ENCODE assay signal across 1 cellular context in the genomic region with DNA sequence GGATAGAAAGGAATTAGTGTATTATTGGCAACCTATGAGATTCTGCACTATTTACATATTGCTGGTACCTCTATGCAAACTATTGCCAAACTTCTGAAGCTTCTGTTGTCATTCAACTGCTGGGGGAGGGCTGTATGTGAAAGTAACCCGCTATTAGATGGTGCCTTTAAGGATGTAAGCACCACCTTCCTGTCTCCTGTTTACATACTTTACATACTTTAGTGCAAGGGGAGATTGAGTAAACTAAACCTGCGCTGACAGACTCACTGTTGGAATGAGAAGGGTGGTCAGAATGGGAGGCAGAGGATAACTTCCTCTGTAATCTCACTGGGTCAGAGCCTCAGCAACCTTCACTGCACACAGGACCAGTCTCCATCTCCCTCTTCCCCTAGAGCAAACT.
TF ChIP-seq lines count a peak whose summit lies in the region.

No MANE protein-coding gene starts in this region.

TF ChIP-seq in HepG2, 621 proteins besides CTCF, POLR2A, EP300 and RAD21 (continued from another document and continues in another):
- TF ChIP-seq, protein P1, sequence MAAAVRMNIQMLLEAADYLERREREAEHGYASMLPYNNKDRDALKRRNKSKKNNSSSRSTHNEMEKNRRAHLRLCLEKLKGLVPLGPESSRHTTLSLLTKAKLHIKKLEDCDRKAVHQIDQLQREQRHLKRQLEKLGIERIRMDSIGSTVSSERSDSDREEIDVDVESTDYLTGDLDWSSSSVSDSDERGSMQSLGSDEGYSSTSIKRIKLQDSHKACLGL (CRISPR knock-in tag; IDR thresholded peaks at IDR 0.05) = no peak
- TF ChIP-seq HNF4G (IDR thresholded peaks at IDR 0.05; ENCODE audit: borderline replicate concordance, low read depth, low read length) = no peak
- TF ChIP-seq HNF4G (CRISPR knock-in tag; IDR thresholded peaks at IDR 0.05; ENCODE audit: borderline replicate concordance, low read depth) = no peak
- no peak for TF ChIP-seq HES4 (CRISPR knock-in tag; IDR thresholded peaks at IDR 0.05; ENCODE audit: borderline replicate concordance)
- TF ChIP-seq U2AF1 (optimal IDR thresholded peaks at IDR 0.05; ENCODE audit: low read depth, low read length) = no peak
- TF ChIP-seq, protein P2, sequence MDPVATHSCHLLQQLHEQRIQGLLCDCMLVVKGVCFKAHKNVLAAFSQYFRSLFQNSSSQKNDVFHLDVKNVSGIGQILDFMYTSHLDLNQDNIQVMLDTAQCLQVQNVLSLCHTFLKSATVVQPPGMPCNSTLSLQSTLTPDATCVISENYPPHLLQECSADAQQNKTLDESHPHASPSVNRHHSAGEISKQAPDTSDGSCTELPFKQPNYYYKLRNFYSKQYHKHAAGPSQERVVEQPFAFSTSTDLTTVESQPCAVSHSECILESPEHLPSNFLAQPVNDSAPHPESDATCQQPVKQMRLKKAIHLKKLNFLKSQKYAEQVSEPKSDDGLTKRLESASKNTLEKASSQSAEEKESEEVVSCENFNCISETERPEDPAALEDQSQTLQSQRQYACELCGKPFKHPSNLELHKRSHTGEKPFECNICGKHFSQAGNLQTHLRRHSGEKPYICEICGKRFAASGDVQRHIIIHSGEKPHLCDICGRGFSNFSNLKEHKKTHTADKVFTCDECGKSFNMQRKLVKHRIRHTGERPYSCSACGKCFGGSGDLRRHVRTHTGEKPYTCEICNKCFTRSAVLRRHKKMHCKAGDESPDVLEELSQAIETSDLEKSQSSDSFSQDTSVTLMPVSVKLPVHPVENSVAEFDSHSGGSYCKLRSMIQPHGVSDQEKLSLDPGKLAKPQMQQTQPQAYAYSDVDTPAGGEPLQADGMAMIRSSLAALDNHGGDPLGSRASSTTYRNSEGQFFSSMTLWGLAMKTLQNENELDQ (CRISPR knock-in tag; IDR thresholded peaks at IDR 0.05; ENCODE audit: borderline replicate concordance) = no peak
- TF ChIP-seq, protein P3, sequence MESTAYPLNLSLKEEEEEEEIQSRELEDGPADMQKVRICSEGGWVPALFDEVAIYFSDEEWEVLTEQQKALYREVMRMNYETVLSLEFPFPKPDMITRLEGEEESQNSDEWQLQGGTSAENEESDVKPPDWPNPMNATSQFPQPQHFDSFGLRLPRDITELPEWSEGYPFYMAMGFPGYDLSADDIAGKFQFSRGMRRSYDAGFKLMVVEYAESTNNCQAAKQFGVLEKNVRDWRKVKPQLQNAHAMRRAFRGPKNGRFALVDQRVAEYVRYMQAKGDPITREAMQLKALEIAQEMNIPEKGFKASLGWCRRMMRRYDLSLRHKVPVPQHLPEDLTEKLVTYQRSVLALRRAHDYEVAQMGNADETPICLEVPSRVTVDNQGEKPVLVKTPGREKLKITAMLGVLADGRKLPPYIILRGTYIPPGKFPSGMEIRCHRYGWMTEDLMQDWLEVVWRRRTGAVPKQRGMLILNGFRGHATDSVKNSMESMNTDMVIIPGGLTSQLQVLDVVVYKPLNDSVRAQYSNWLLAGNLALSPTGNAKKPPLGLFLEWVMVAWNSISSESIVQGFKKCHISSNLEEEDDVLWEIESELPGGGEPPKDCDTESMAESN (CRISPR knock-in tag; conservative IDR thresholded peaks at IDR 0.05) = no peak
- TF ChIP-seq TMF1 (CRISPR knock-in tag; IDR thresholded peaks at IDR 0.05; ENCODE audit: low read depth) = no peak
- TF ChIP-seq ZBTB8A (CRISPR knock-in tag; IDR thresholded peaks at IDR 0.05; ENCODE audit: borderline replicate concordance, low read depth) = no peak
- TF ChIP-seq, protein P4, sequence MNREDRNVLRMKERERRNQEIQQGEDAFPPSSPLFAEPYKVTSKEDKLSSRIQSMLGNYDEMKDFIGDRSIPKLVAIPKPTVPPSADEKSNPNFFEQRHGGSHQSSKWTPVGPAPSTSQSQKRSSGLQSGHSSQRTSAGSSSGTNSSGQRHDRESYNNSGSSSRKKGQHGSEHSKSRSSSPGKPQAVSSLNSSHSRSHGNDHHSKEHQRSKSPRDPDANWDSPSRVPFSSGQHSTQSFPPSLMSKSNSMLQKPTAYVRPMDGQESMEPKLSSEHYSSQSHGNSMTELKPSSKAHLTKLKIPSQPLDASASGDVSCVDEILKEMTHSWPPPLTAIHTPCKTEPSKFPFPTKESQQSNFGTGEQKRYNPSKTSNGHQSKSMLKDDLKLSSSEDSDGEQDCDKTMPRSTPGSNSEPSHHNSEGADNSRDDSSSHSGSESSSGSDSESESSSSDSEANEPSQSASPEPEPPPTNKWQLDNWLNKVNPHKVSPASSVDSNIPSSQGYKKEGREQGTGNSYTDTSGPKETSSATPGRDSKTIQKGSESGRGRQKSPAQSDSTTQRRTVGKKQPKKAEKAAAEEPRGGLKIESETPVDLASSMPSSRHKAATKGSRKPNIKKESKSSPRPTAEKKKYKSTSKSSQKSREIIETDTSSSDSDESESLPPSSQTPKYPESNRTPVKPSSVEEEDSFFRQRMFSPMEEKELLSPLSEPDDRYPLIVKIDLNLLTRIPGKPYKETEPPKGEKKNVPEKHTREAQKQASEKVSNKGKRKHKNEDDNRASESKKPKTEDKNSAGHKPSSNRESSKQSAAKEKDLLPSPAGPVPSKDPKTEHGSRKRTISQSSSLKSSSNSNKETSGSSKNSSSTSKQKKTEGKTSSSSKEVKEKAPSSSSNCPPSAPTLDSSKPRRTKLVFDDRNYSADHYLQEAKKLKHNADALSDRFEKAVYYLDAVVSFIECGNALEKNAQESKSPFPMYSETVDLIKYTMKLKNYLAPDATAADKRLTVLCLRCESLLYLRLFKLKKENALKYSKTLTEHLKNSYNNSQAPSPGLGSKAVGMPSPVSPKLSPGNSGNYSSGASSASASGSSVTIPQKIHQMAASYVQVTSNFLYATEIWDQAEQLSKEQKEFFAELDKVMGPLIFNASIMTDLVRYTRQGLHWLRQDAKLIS (CRISPR knock-in tag; IDR thresholded peaks at IDR 0.05) = no peak
- TF ChIP-seq PTBP1 (IDR thresholded peaks at IDR 0.05; ENCODE audit: low read depth, low read length, poor library complexity, severe bottlenecking) = no peak
- TF ChIP-seq KLF6 (CRISPR knock-in tag; IDR thresholded peaks at IDR 0.05) = no peak
- TF ChIP-seq ZNF652 (CRISPR knock-in tag; IDR thresholded peaks at IDR 0.05; ENCODE audit: borderline replicate concordance, low read depth) = no peak
- TF ChIP-seq, protein P5, sequence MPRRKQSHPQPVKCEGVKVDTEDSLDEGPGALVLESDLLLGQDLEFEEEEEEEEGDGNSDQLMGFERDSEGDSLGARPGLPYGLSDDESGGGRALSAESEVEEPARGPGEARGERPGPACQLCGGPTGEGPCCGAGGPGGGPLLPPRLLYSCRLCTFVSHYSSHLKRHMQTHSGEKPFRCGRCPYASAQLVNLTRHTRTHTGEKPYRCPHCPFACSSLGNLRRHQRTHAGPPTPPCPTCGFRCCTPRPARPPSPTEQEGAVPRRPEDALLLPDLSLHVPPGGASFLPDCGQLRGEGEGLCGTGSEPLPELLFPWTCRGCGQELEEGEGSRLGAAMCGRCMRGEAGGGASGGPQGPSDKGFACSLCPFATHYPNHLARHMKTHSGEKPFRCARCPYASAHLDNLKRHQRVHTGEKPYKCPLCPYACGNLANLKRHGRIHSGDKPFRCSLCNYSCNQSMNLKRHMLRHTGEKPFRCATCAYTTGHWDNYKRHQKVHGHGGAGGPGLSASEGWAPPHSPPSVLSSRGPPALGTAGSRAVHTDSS (CRISPR knock-in tag; conservative IDR thresholded peaks at IDR 0.05) = no peak
- TF ChIP-seq HIVEP1 (CRISPR knock-in tag; IDR thresholded peaks at IDR 0.05) = no peak
- TF ChIP-seq ZNF224 (CRISPR knock-in tag; IDR thresholded peaks at IDR 0.05) = no peak
- TF ChIP-seq NCOA1 (CRISPR knock-in tag; IDR thresholded peaks at IDR 0.05) = no peak
- TF ChIP-seq JUN (CRISPR knock-in tag; IDR thresholded peaks at IDR 0.05) = no peak
- TF ChIP-seq, protein P6, sequence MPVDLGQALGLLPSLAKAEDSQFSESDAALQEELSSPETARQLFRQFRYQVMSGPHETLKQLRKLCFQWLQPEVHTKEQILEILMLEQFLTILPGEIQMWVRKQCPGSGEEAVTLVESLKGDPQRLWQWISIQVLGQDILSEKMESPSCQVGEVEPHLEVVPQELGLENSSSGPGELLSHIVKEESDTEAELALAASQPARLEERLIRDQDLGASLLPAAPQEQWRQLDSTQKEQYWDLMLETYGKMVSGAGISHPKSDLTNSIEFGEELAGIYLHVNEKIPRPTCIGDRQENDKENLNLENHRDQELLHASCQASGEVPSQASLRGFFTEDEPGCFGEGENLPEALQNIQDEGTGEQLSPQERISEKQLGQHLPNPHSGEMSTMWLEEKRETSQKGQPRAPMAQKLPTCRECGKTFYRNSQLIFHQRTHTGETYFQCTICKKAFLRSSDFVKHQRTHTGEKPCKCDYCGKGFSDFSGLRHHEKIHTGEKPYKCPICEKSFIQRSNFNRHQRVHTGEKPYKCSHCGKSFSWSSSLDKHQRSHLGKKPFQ (CRISPR knock-in tag; IDR thresholded peaks at IDR 0.05; ENCODE audit: insufficient replicate concordance) = no peak
- TF ChIP-seq JUNB (CRISPR knock-in tag; IDR thresholded peaks at IDR 0.05; ENCODE audit: borderline replicate concordance) = no peak
- TF ChIP-seq KDM1A (CRISPR knock-in tag; IDR thresholded peaks at IDR 0.05) = 0 out of 2 replicates have a peak, but pooled peaks have one; percentile 29
- no peak for TF ChIP-seq ZNF12 (CRISPR knock-in tag; IDR thresholded peaks at IDR 0.05)
- TF ChIP-seq ZNF737 (CRISPR knock-in tag; IDR thresholded peaks at IDR 0.05; ENCODE audit: borderline replicate concordance) = no peak
- TF ChIP-seq, protein P7, sequence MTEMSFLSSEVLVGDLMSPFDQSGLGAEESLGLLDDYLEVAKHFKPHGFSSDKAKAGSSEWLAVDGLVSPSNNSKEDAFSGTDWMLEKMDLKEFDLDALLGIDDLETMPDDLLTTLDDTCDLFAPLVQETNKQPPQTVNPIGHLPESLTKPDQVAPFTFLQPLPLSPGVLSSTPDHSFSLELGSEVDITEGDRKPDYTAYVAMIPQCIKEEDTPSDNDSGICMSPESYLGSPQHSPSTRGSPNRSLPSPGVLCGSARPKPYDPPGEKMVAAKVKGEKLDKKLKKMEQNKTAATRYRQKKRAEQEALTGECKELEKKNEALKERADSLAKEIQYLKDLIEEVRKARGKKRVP (CRISPR knock-in tag; IDR thresholded peaks at IDR 0.05) = peak in 1 of 2 experiments; percentile 78; a peak in 2 of 4 replicates
- no peak for TF ChIP-seq MBNL3 (CRISPR knock-in tag; conservative IDR thresholded peaks at IDR 0.05)
- no peak for TF ChIP-seq ZNF839 (CRISPR knock-in tag; IDR thresholded peaks at IDR 0.05; ENCODE audit: borderline replicate concordance)
- no peak for TF ChIP-seq WIZ (CRISPR knock-in tag; IDR thresholded peaks at IDR 0.05)
- no peak for TF ChIP-seq HOXA7 (CRISPR knock-in tag; IDR thresholded peaks at IDR 0.05)
- TF ChIP-seq ZSCAN12 (CRISPR knock-in tag; IDR thresholded peaks at IDR 0.05) = no peak
- TF ChIP-seq GABPA (IDR thresholded peaks at IDR 0.05; ENCODE audit: low read depth, low read length) = no peak
- peak; percentile 51 for TF ChIP-seq GABPA (CRISPR knock-in tag; IDR thresholded peaks at IDR 0.05; ENCODE audit: low read depth)
- TF ChIP-seq, protein P8, sequence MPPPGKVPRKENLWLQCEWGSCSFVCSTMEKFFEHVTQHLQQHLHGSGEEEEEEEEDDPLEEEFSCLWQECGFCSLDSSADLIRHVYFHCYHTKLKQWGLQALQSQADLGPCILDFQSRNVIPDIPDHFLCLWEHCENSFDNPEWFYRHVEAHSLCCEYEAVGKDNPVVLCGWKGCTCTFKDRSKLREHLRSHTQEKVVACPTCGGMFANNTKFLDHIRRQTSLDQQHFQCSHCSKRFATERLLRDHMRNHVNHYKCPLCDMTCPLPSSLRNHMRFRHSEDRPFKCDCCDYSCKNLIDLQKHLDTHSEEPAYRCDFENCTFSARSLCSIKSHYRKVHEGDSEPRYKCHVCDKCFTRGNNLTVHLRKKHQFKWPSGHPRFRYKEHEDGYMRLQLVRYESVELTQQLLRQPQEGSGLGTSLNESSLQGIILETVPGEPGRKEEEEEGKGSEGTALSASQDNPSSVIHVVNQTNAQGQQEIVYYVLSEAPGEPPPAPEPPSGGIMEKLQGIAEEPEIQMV (CRISPR knock-in tag; IDR thresholded peaks at IDR 0.05; ENCODE audit: low read depth) = no peak
- TF ChIP-seq ZNF225 (CRISPR knock-in tag; IDR thresholded peaks at IDR 0.05) = no peak
- TF ChIP-seq, protein P9, sequence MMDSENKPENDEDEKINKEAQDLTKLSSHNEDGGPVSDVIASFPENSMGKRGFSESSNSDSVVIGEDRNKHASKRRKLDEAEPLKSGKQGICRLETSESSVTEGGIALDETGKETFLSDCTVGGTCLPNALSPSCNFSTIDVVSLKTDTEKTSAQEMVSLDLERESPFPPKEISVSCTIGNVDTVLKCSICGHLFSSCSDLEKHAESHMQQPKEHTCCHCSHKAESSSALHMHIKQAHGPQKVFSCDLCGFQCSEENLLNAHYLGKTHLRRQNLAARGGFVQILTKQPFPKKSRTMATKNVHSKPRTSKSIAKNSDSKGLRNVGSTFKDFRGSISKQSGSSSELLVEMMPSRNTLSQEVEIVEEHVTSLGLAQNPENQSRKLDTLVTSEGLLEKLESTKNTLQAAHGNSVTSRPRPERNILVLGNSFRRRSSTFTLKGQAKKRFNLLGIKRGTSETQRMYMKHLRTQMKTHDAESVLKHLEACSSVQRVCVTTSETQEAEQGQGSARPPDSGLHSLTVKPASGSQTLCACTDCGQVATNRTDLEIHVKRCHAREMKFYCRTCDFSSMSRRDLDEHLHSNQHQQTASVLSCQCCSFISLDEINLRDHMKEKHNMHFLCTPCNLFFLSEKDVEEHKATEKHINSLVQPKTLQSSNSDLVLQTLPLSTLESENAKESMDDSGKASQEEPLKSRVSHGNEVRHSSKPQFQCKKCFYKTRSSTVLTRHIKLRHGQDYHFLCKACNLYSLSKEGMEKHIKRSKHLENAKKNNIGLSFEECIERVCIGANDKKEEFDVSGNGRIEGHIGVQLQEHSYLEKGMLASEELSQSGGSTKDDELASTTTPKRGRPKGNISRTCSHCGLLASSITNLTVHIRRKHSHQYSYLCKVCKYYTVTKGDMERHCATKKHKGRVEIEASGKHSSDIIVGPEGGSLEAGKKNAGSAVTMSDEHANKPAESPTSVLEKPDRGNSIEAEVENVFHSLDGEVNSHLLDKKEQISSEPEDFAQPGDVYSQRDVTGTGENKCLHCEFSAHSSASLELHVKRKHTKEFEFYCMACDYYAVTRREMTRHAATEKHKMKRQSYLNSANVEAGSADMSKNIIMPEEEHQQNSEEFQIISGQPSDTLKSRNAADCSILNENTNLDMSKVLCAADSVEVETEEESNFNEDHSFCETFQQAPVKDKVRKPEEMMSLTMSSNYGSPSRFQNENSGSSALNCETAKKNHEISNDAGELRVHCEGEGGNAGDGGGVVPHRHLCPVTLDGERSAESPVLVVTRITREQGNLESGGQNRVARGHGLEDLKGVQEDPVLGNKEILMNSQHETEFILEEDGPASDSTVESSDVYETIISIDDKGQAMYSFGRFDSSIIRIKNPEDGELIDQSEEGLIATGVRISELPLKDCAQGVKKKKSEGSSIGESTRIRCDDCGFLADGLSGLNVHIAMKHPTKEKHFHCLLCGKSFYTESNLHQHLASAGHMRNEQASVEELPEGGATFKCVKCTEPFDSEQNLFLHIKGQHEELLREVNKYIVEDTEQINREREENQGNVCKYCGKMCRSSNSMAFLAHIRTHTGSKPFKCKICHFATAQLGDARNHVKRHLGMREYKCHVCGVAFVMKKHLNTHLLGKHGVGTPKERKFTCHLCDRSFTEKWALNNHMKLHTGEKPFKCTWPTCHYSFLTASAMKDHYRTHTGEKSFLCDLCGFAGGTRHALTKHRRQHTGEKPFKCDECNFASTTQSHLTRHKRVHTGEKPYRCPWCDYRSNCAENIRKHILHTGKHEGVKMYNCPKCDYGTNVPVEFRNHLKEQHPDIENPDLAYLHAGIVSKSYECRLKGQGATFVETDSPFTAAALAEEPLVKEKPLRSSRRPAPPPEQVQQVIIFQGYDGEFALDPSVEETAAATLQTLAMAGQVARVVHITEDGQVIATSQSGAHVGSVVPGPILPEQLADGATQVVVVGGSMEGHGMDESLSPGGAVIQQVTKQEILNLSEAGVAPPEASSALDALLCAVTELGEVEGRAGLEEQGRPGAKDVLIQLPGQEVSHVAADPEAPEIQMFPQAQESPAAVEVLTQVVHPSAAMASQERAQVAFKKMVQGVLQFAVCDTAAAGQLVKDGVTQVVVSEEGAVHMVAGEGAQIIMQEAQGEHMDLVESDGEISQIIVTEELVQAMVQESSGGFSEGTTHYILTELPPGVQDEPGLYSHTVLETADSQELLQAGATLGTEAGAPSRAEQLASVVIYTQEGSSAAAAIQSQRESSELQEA (CRISPR knock-in tag; IDR thresholded peaks at IDR 0.05; ENCODE audit: not compliant biosample characterization) = no peak
